2 cellular contexts compared by ENCODE assay signal in genomic region chr7:100033526-100033925, GRCh38.
A peak's percentile ranks its signal among the peaks of the same experiment; 100 is the strongest.
TF ChIP-seq lines count a peak whose summit lies in the region.

No MANE protein-coding gene starts in this region.

TF ChIP-seq in HEK293, 187 proteins besides CTCF, POLR2A, EP300 and RAD21:
- TF ChIP-seq ZNF48 (tag by site-specific recombination; IDR thresholded peaks at IDR 0.05) (no peak), PRDM1 (tag by site-specific recombination; IDR thresholded peaks at IDR 0.05) (0 out of 2 replicates have a peak, but pooled peaks have one; percentile 22), ZNF658 (tag by site-specific recombination; IDR thresholded peaks at IDR 0.05) (no peak)

TF ChIP-seq in GM12878, 131 proteins besides CTCF, POLR2A, EP300 and RAD21:
- no peak for TF ChIP-seq KDM1A (IDR thresholded peaks at IDR 0.05; ENCODE audit: borderline replicate concordance)
- no peak for TF ChIP-seq SMAD1 (IDR thresholded peaks at IDR 0.05; ENCODE audit: low read depth, partially characterized antibody)
- no peak for TF ChIP-seq BCL11A (IDR thresholded peaks at IDR 0.05; ENCODE audit: low read depth, low read length)
- TF ChIP-seq HDGF (IDR thresholded peaks at IDR 0.05), result no peak
- TF ChIP-seq ZBTB40 (IDR thresholded peaks at IDR 0.05; ENCODE audit: borderline replicate concordance), result no peak
- no peak for TF ChIP-seq LARP7 (IDR thresholded peaks at IDR 0.05)
- no peak for TF ChIP-seq MAX (IDR thresholded peaks at IDR 0.05; ENCODE audit: low read depth, low read length)
- no peak for TF ChIP-seq IRF4 (IDR thresholded peaks at IDR 0.05; ENCODE audit: low read depth, low read length)
- no peak for TF ChIP-seq CBX3 (IDR thresholded peaks at IDR 0.05; ENCODE audit: borderline replicate concordance, low read depth)
- no peak for TF ChIP-seq SREBF2 (IDR thresholded peaks at IDR 0.05; ENCODE audit: low read length)
- TF ChIP-seq BCL3 (IDR thresholded peaks at IDR 0.05; ENCODE audit: borderline replicate concordance, insufficient read depth, low read depth, low read length, poor library complexity, severe bottlenecking), result no peak
- TF ChIP-seq MEF2A (IDR thresholded peaks at IDR 0.05; ENCODE audit: insufficient read depth, low read depth, low read length), result no peak
- TF ChIP-seq HCFC1 (IDR thresholded peaks at IDR 0.05; ENCODE audit: low read length), result no peak
